ENCODE assay signal across 19 cellular contexts in the genomic region with DNA sequence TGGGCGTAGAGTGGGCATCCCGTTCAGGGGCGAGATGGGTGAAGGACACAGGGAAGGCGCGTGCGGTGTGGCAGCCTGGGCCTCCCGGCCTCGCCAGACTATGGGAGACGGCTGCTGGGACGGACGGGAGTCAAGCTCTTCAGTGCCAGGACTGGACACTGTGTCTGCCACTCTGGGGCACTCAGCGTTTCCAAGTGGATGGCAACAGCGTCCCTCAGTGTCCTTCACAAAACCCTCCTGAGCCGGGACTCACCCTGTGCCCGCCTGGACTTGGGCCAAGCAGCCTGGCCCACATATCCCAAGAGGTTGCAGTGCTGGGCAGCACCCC. TPM values are rescaled to one million over a fixed set of nuclear protein-coding genes. Genes with fewer than 3 reads are reported as not detected.
DNase-seq lines count a peak whose midpoint lies in the region; ATAC-seq, FAIRE-seq and TF ChIP-seq lines count a peak whose summit lies in the region.
"Had no signal": no experiment of that assay in that cellular context is flagged by ENCODE, and none has a peak within 500 bp of the region (broad histone marks: within the 10 kb centered on the region; RNA-seq: fewer than 3 reads in every experiment).

No MANE protein-coding gene starts in this region.

- H2BK20ac ChIP-seq in H9 (ENCODE audit: low read depth, low read length, poor library complexity, severe bottlenecking) = no peak overlapping the region

- no peak overlapping the region for H3K56ac ChIP-seq in H9 (ENCODE audit: insufficient read length, low read depth, low read length)

- H3K9me3 ChIP-seq in H9 (ENCODE audit: control insufficient read depth, low read depth, low read length) = no peaks in the 10 kb centered on the region
- H3K9me3 ChIP-seq in kidney (ENCODE audit: control insufficient read depth in 1 of 2, low read length in 2 of 2) = no peaks in the 10 kb centered on the region
- H3K9me3 ChIP-seq in spleen = no peaks in the 10 kb centered on the region
- H3K9me3 ChIP-seq: vagina had no signal

- no peaks in the 10 kb centered on the region for H4K20me1 ChIP-seq in H9 (ENCODE audit: control insufficient read depth, insufficient read depth, insufficient read length)

- no peak overlapping the region for H2AFZ ChIP-seq in H9 (ENCODE audit: low read length)
- H2AFZ ChIP-seq: PC-9 had no signal

- H3K4me1 ChIP-seq in H9 (ENCODE audit: insufficient read depth, low read length) = no peaks in the 10 kb centered on the region
- H3K4me1 ChIP-seq in kidney (ENCODE audit: control insufficient read depth in 1 of 2, insufficient read depth in 1 of 2, low read depth in 1 of 2, low read length in 2 of 2) = peaks cover 0 to 12% of the 10 kb centered on the region in 2 donors
- H3K4me1 ChIP-seq in spleen = peaks cover 6 to 23% (median 16%) of the 10 kb centered on the region in 6 donors

- no peak overlapping the region for H2AK5ac ChIP-seq in H9 (ENCODE audit: insufficient read length, low read length)

- H3K4ac ChIP-seq in H9 (ENCODE audit: low read depth, low read length) = no peak overlapping the region

- DNase-seq in H9 = no peak
- DNase-seq in chondrocyte (ENCODE audit: low spot score) = peak; percentile 88
- peak; percentile 57 for DNase-seq in kidney
- peak; percentile 64 for DNase-seq in spleen
- no peak for DNase-seq in activated CD4-positive, CD25-positive, alpha-beta regulatory T cell treated with anti-CD3 and anti-CD28 coated beads, Interleukin-2, amount 50 U/mL, for 72 hours
- DNase-seq: AML-193; Calu3; effector CD8-positive, alpha-beta T cell; NCI-H1436; NCI-H2171; NCI-H774; PC-9; stimulated activated CD4-positive, alpha-beta T cell treated with anti-CD3 and anti-CD28 coated beads, Interleukin-2, amount 100 ng/mL, for 24 hours had no signal

- H3K9me3 Mint-ChIP-seq in H9 (peaks cover 2% of the 10 kb centered on the region in 2 experiments; a peak in 1 of 5 replicates), chondrocyte (ENCODE audit: low read depth) (no peaks in the 10 kb centered on the region)

- H3K36me3 Mint-ChIP-seq in H9 (ENCODE audit: insufficient read depth in 1 of 3, low read depth in 3 of 3) (no peaks in the 10 kb centered on the region), chondrocyte (ENCODE audit: low read depth) (no peaks in the 10 kb centered on the region)

- no peak overlapping the region for H3K23ac ChIP-seq in H9 (ENCODE audit: insufficient read length, low read depth, low read length)

- H3K9ac ChIP-seq in H9 (ENCODE audit: extremely low read depth, insufficient read length, low read length) (no peak overlapping the region), kidney (ENCODE audit: low read length in 2 of 2) (no peak overlapping the region)

- H3K18ac ChIP-seq in H9 (ENCODE audit: insufficient read length, low read depth, low read length) = no peak overlapping the region

- no peak overlapping the region for H4K91ac ChIP-seq in H9 (ENCODE audit: insufficient read length, low read depth, low read length)

- no peak overlapping the region for H3K4me3 ChIP-seq in kidney (ENCODE audit: low read length in 2 of 2)
- H3K4me3 ChIP-seq in spleen = peak overlapping the region in 1 of 8 donors; percentile 61
- H3K4me3 ChIP-seq: GM12878 had no signal

- TF ChIP-seq POLR2A in spleen (IDR thresholded peaks at IDR 0.05) = no peak

- no peak overlapping the region for H3T11ph ChIP-seq in H9 (ENCODE audit: low read length)

- H3K27me3 ChIP-seq in H9 (ENCODE audit: insufficient read depth, low read length) = peaks cover 16% of the 10 kb centered on the region; the same call in 1 of the 2 replicates
- H3K27me3 ChIP-seq in spleen (replicated peaks in 1 of 7) = peaks cover 0 to 80% (median 20%) of the 10 kb centered on the region in 7 donors
- H3K27me3 ChIP-seq: vagina had no signal

- H2BK5ac ChIP-seq in H9 (ENCODE audit: insufficient read length, low read length) = no peak overlapping the region

- WGBS in H9 (ENCODE audit: extremely low coverage, insufficient read length, low lambda C conversion rate) = no CpG with 5 or more reads among the region's 15 CpGs
- WGBS in spleen, 5 donors = 63 to 81% (median 73%) methylated on average over 2 to 15 of the region's 15 CpGs

- peaks cover 11% of the 10 kb centered on the region for H3K23me2 ChIP-seq in H9 (ENCODE audit: insufficient read length, low read depth, low read length, poor library complexity, severe bottlenecking)

- peak overlapping the region; percentile 49 for H3K4me2 ChIP-seq in H9 (ENCODE audit: insufficient read depth, insufficient read length, low read length)
- H3K4me2 ChIP-seq: PC-9 had no signal

- H2BK12ac ChIP-seq in H9 (ENCODE audit: insufficient read length, low read depth, low read length) = no peak overlapping the region

- no peak overlapping the region for H4K5ac ChIP-seq in H9 (ENCODE audit: insufficient read length, low read depth, low read length)

- H3K27me3 Mint-ChIP-seq in H9 (ENCODE audit: low read depth) (peaks cover 50% of the 10 kb centered on the region), chondrocyte (ENCODE audit: low read depth) (no peaks in the 10 kb centered on the region)

- no peak overlapping the region; a peak in 1 of 7 replicates for H3K27ac Mint-ChIP-seq in H9
- H3K27ac Mint-ChIP-seq in chondrocyte (ENCODE audit: unreplicated experiment) = no peak overlapping the region

- H3K4me1 Mint-ChIP-seq in H9 (peaks cover 3 to 11% of the 10 kb centered on the region in 2 experiments; a peak in 3 of 4 replicates), chondrocyte (ENCODE audit: low read depth) (peaks cover 13% of the 10 kb centered on the region)

- H2BK120ac ChIP-seq in H9 (ENCODE audit: low read depth, low read length, poor library complexity, severe bottlenecking) = no peak overlapping the region

- H3K27ac ChIP-seq in H9 (ENCODE audit: insufficient read length, low read depth, low read length) (no peak overlapping the region), kidney (ENCODE audit: low read depth in 2 of 2, low read length in 2 of 2) (no peak overlapping the region), spleen (no peak overlapping the region)
- H3K27ac ChIP-seq: cardiac muscle cell, PC-9, vagina had no signal

- TF ChIP-seq CTCF in H9 (conservative IDR thresholded peaks at IDR 0.05) (no peak), chondrocyte (IDR thresholded peaks at IDR 0.05) (no peak), kidney (IDR thresholded peaks at IDR 0.05; ENCODE audit: borderline replicate concordance, extremely low read depth, insufficient read depth) (no peak), spleen (IDR thresholded peaks at IDR 0.05 in 8 of 11, conservative IDR thresholded peaks at IDR 0.05 in 3 of 11) (no peak)

- no peaks in the 10 kb centered on the region for H3K36me3 ChIP-seq in kidney (ENCODE audit: control insufficient read depth in 1 of 2, insufficient read depth in 2 of 2, low read length in 2 of 2)
- H3K36me3 ChIP-seq in spleen = no peaks in the 10 kb centered on the region
- H3K36me3 ChIP-seq: cardiac muscle cell, vagina had no signal

- H3K4me3 Mint-ChIP-seq in H9 (peak overlapping the region; percentile 26 to 58; a peak in 3 of 5 replicates), chondrocyte (ENCODE audit: unreplicated experiment) (no peak overlapping the region)

- H2BK15ac ChIP-seq in H9 (ENCODE audit: low read depth, low read length) = no peak overlapping the region

- H3K14ac ChIP-seq in H9 (ENCODE audit: insufficient read depth, low read length) = no peak overlapping the region; the same call in 1 of the 2 replicates

- no peaks in the 10 kb centered on the region for H3K79me1 ChIP-seq in H9 (ENCODE audit: insufficient read depth, low read depth, low read length, poor library complexity, severe bottlenecking)

- no peak overlapping the region for H4K8ac ChIP-seq in H9 (replicated peaks; ENCODE audit: insufficient read length, low read depth, low read length)

- no peaks in the 10 kb centered on the region for H3K79me2 ChIP-seq in H9 (ENCODE audit: insufficient read depth, low read length)

- intact Hi-C loops in kidney (cut with DNase I) = no loop called here
- intact Hi-C loops in spleen (cut with DNase I; ENCODE audit: low total_unique reads) = no loop called here

- ATAC-seq in GM19395 (IDR thresholded peaks at IDR 0.05; ENCODE audit: unreplicated experiment) (no peak), GM21786 (IDR thresholded peaks at IDR 0.05; ENCODE audit: unreplicated experiment) (no peak)
- ATAC-seq: GM12878 had no signal

- FAIRE-seq in kidney (lab: Jason Lieb, UNC) = no peak
- FAIRE-seq: GM12878, keratinocyte had no signal

RNA-seq across cellular contexts. Expression of gene BOK, which starts 16.3 kb away (rescaled TPM):
- total RNA-seq in H9 (2021) (33.9 and 35.6 TPM in 2 replicates), chondrocyte (28.5 to 46.8 TPM (median 44.6 TPM) in 3 replicates), kidney (28.8 TPM), spleen (10 to 100 TPM in 4 of 7 donors, 1 to 10 TPM in 3; 6.5 to 19.4 (median 13.0) TPM)
- polyA plus RNA-seq in kidney (ENCODE audit: insufficient read depth, low read depth, low replicate concordance) (22.9 TPM), spleen (1 to 10 TPM; 3.0 to 7.2 (median 4.5) TPM)

RNA-seq across cellular contexts. Expression of gene STK25, which starts 33.9 kb away (rescaled TPM):
- 189 TPM in 2 replicates for total RNA-seq in H9 (2021)
- 158 to 174 TPM (median 169 TPM) in 3 replicates for total RNA-seq in chondrocyte
- total RNA-seq in kidney = 151 TPM
- polyA plus RNA-seq in kidney (ENCODE audit: insufficient read depth, low read depth, low replicate concordance) = 119 TPM
- total RNA-seq in spleen = 100 to 1,000 TPM; 127 to 217 (median 167) TPM
- polyA plus RNA-seq in spleen = 100 to 1,000 TPM; 133 to 254 (median 213) TPM

Comparison
In these comparisons a context has a peak if more than half of its experiments do, and no peak if none do; other contexts are left out.
1. DNase-seq: peak in chondrocyte (single experiment), kidney (single experiment) and spleen (single experiment); none in H9 (single experiment) and activated CD4-positive, CD25-positive, alpha-beta regulatory T cell treated with anti-CD3 and anti-CD28 coated beads, Interleukin-2, amount 50 U/mL, for 72 hours (single experiment).